12 cellular contexts compared by ENCODE assay signal in the genomic region with DNA sequence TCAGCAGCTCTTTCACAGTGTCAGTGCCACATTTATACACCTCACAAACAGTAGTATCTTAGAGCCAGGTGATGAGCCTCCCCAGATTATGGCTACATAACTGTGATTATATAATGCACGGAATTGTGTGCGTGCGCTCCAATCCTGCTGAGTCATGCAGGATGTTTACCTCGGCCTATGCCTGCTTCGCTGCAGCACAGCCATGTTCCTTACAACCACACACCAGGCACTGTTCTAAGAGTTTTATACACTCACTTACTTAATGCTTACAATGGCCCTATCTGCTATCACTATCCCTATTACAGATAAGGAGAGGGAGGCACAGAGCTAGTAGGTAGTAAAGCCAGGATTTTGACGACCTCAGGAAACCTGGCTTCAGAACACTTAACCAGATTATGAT. TPM values are rescaled to one million over a fixed set of nuclear protein-coding genes. Genes with fewer than 3 reads are reported as not detected.
DNase-seq lines count a peak whose midpoint lies in the region; ATAC-seq and TF ChIP-seq lines count a peak whose summit lies in the region.
"Had no signal": no experiment of that assay in that cellular context is flagged by ENCODE, and none has a peak within 500 bp of the region (broad histone marks: within the 10 kb centered on the region; RNA-seq: fewer than 3 reads in every experiment).

No MANE protein-coding gene starts in this region.

- no peaks in the 10 kb centered on the region for H3K9me2 ChIP-seq in HCT116 (ENCODE audit: insufficient read depth)

- WGBS in esophagus squamous epithelium, 2 donors, result 49 to 58% methylated on average over 6 of the region's 6 CpGs

- TF ChIP-seq CTCF in HCT116 (IDR thresholded peaks at IDR 0.05 in 2 of 3, conservative IDR thresholded peaks at IDR 0.05 in 1 of 3; ENCODE audit: borderline replicate concordance in 1 of 3, insufficient read depth in 1 of 3, low read depth in 2 of 3, low read length in 2 of 3) (no peak), esophagus squamous epithelium (IDR thresholded peaks at IDR 0.05) (no peak)
- TF ChIP-seq CTCF in CD4-positive, alpha-beta T cell (IDR thresholded peaks at IDR 0.05), result no peak

- H3K36me3 Mint-ChIP-seq in activated T-helper 17 cell treated with anti-CD3 and anti-CD28 coated beads, Interleukin-2, amount 50 U/mL, for 72 hours (ENCODE audit: low read depth), result no peaks in the 10 kb centered on the region
- H3K36me3 Mint-ChIP-seq in CD4-positive, alpha-beta T cell (ENCODE audit: low read depth), result peaks cover 5% of the 10 kb centered on the region

- no peaks in the 10 kb centered on the region for H3K9me3 Mint-ChIP-seq in activated T-helper 17 cell treated with anti-CD3 and anti-CD28 coated beads, Interleukin-2, amount 50 U/mL, for 72 hours
- no peaks in the 10 kb centered on the region for H3K9me3 Mint-ChIP-seq in CD4-positive, alpha-beta T cell

- DNase-seq in HCT116 (ENCODE audit: low read depth, low spot score), result no peak
- DNase-seq in esophagus squamous epithelium (lab: John Stamatoyannopoulos, UW), result no peak
- no peak for DNase-seq in central memory CD4-positive, alpha-beta T cell
- no peak for DNase-seq in NK-92 treated with Interleukin-12 subunit alpha and Interleukin-12 subunit beta, amount 100 ng/mL, for 24 hours (lab: John Stamatoyannopoulos, UW)
- DNase-seq in CD4-positive, alpha-beta T cell, result no peak
- DNase-seq: activated CD4-positive, alpha-beta T cell treated with anti-CD3 and anti-CD28 coated beads for 48 hours; effector memory CD4-positive, alpha-beta T cell; NCI-H187 treated with DMSO at 0.1 percent for 48 hours; NCI-H526 treated with DMSO at 0.1 percent for 48 hours; testis had no signal

- RAD21 ChIA-PET in HCT116 (lab: Charles Lee; ENCODE audit: low non-redundant PET in 1 of 2, low total read pairs in 2 of 2, uncharacterized antibody in 2 of 2, unreplicated experiment in 2 of 2), result no interaction called here

- H3K27ac ChIP-seq in HCT116 (ENCODE audit: low read depth, low read length), result peak overlapping the region; percentile 85; the same call in 1 of the 2 replicates
- H3K27ac ChIP-seq in esophagus squamous epithelium, result peak overlapping the region in 3 of 4 donors; percentile 84 to 88 (median 85)
- H3K27ac ChIP-seq in CD4-positive, alpha-beta T cell (ENCODE audit: low read depth, low read length), result no peak overlapping the region

- no peak for TF ChIP-seq RAD21 in HCT116 (IDR thresholded peaks at IDR 0.05; ENCODE audit: low read depth)

- intact Hi-C loops in HCT116 (cut with micrococcal nuclease), result loop anchor here (10.0 kb wide), 2 partner anchors 328 to 452 kb away; no protein-coding TSS in a partner anchor
- intact Hi-C loops in esophagus squamous epithelium (cut with DNase I), result loop anchor here (10.0 kb wide), 1 partner anchor 222 kb away; no protein-coding TSS in a partner anchor
- intact Hi-C loops in CD4-positive, alpha-beta T cell (cut with DNase I, micrococcal nuclease), result loop anchor here (1.0 to 5.0 kb wide), 5 partner anchors 218 to 1197 kb away; no protein-coding TSS in a partner anchor

- TF ChIP-seq POLR2A in HCT116 (IDR thresholded peaks at IDR 0.05; ENCODE audit: borderline replicate concordance, extremely low read depth, insufficient read depth, insufficient read length), result no peak
- TF ChIP-seq POLR2A in esophagus squamous epithelium (IDR thresholded peaks at IDR 0.05), result no peak

- H4K20me1 ChIP-seq in HCT116 (ENCODE audit: insufficient read depth), result no peaks in the 10 kb centered on the region

- no peak for ATAC-seq in HCT116
- no peak for ATAC-seq in activated T-helper 17 cell treated with anti-CD3 and anti-CD28 coated beads, Interleukin-2, amount 50 U/mL, for 72 hours (replicated peaks)
- no peak for ATAC-seq in CD4-positive, alpha-beta T cell (ENCODE audit: poor library complexity)

- no peak overlapping the region for H3K4me2 ChIP-seq in HCT116 (ENCODE audit: low read length)
- no peak overlapping the region for H3K4me2 ChIP-seq in skeletal muscle satellite cell (ENCODE audit: low read length)

- H3K79me2 ChIP-seq in HCT116 (ENCODE audit: insufficient read depth, low read length), result peaks cover 46% of the 10 kb centered on the region

- no peaks in the 10 kb centered on the region for H3K27me3 Mint-ChIP-seq in activated T-helper 17 cell treated with anti-CD3 and anti-CD28 coated beads, Interleukin-2, amount 50 U/mL, for 72 hours
- no peaks in the 10 kb centered on the region for H3K27me3 Mint-ChIP-seq in CD4-positive, alpha-beta T cell

- no TSS peak for BruUV-seq in HCT116 (replicated peaks; lab: Mats Ljungman, UMichigan)

- CTCF ChIA-PET in HCT116 (lab: Charles Lee), result interaction anchor here (2.0 kb wide), 1 partner anchor 22 kb away, joined by 9 read pairs; no protein-coding TSS in a partner anchor
- CTCF ChIA-PET in CD4-positive, alpha-beta T cell (lab: Charles Lee), result interaction anchor here (0.8 to 1.8 kb wide), 3 partner anchors 214 to 252 kb away, joined by 3 to 6 read pairs (median 5); no protein-coding TSS in a partner anchor

- H2AFZ ChIP-seq in HCT116 (ENCODE audit: low read depth, low read length, poor library complexity, severe bottlenecking), result no peak overlapping the region

- H3K9me3 ChIP-seq in HCT116 (ENCODE audit: control insufficient read depth in 1 of 2, insufficient read depth in 1 of 2, low read depth in 1 of 2, low read length in 2 of 2) (no peaks in the 10 kb centered on the region), esophagus squamous epithelium (no peaks in the 10 kb centered on the region), skeletal muscle satellite cell (replicated peaks; ENCODE audit: low read length) (no peaks in the 10 kb centered on the region)
- no peaks in the 10 kb centered on the region for H3K9me3 ChIP-seq in CD4-positive, alpha-beta T cell (ENCODE audit: control insufficient read depth, low read length)
- H3K9me3 ChIP-seq: testis had no signal

- peak overlapping the region; percentile 31 for H3K27ac Mint-ChIP-seq in activated T-helper 17 cell treated with anti-CD3 and anti-CD28 coated beads, Interleukin-2, amount 50 U/mL, for 72 hours
- H3K27ac Mint-ChIP-seq in CD4-positive, alpha-beta T cell, result no peak overlapping the region

- H3K36me3 ChIP-seq in HCT116 (ENCODE audit: control insufficient read depth in 1 of 2, insufficient read depth in 2 of 2, low read length in 2 of 2) (peaks cover 3 to 4% of the 10 kb centered on the region in 2 experiments; a peak in 2 of 4 replicates), esophagus squamous epithelium (peaks cover 0 to 29% (median 0%) of the 10 kb centered on the region in 3 donors), skeletal muscle satellite cell (ENCODE audit: insufficient read depth, low read length) (peaks cover 10% of the 10 kb centered on the region)

- H3K4me1 ChIP-seq in HCT116 (ENCODE audit: control insufficient read depth in 1 of 2, insufficient read depth in 2 of 2, low read length in 2 of 2) (peaks cover 31 to 46% of the 10 kb centered on the region in 2 experiments), esophagus squamous epithelium (peaks cover 24 to 49% (median 25%) of the 10 kb centered on the region in 3 donors), skeletal muscle satellite cell (ENCODE audit: control insufficient read depth, insufficient read depth, low read length) (peaks cover 35% of the 10 kb centered on the region)

- H3K4me1 Mint-ChIP-seq in activated T-helper 17 cell treated with anti-CD3 and anti-CD28 coated beads, Interleukin-2, amount 50 U/mL, for 72 hours, result peaks cover 3% of the 10 kb centered on the region
- H3K4me1 Mint-ChIP-seq in CD4-positive, alpha-beta T cell (ENCODE audit: low read depth), result peaks cover 31% of the 10 kb centered on the region

- H3K27me3 ChIP-seq in HCT116 (ENCODE audit: insufficient read depth, low read length) (no peaks in the 10 kb centered on the region), esophagus squamous epithelium (no peaks in the 10 kb centered on the region), skeletal muscle satellite cell (ENCODE audit: control insufficient read depth, insufficient read depth, low read length) (no peaks in the 10 kb centered on the region)
- no peaks in the 10 kb centered on the region for H3K27me3 ChIP-seq in CD4-positive, alpha-beta T cell (ENCODE audit: control insufficient read depth, insufficient read depth, low read length)
- H3K27me3 ChIP-seq: testis had no signal

- POLR2A ChIA-PET in HCT116 (lab: Charles Lee), result no interaction called here
- POLR2A ChIA-PET in CD4-positive, alpha-beta T cell (lab: Charles Lee), result no interaction called here

- no peak overlapping the region for H3K9ac ChIP-seq in HCT116 (ENCODE audit: low read length)
- H3K9ac ChIP-seq in skeletal muscle satellite cell (ENCODE audit: low read depth, low read length), result peak overlapping the region; percentile 84

- no peak overlapping the region for H3K4me3 Mint-ChIP-seq in activated T-helper 17 cell treated with anti-CD3 and anti-CD28 coated beads, Interleukin-2, amount 50 U/mL, for 72 hours
- H3K4me3 Mint-ChIP-seq in CD4-positive, alpha-beta T cell, result no peak overlapping the region

- H3K4me3 ChIP-seq in HCT116 (replicated peaks in 1 of 2; ENCODE audit: low read depth in 1 of 2, low read length in 2 of 2), result no peak overlapping the region
- H3K4me3 ChIP-seq in esophagus squamous epithelium, result no peak overlapping the region
- no peak overlapping the region for H3K4me3 ChIP-seq in skeletal muscle satellite cell (ENCODE audit: low read length)
- H3K4me3 ChIP-seq: testis had no signal

TF ChIP-seq in HCT116, 20 proteins besides CTCF, POLR2A, EP300 and RAD21 (continues in another document):
- TF ChIP-seq SIN3A (IDR thresholded peaks at IDR 0.05; ENCODE audit: low read depth) (no peak), EGR1 (IDR thresholded peaks at IDR 0.05; ENCODE audit: low read depth) (no peak), ZFX (IDR thresholded peaks at IDR 0.05) (no peak), YY1 (IDR thresholded peaks at IDR 0.05; ENCODE audit: extremely low read depth, insufficient replicate concordance, low read depth, low read length) (no peak)

RNA-seq across cellular contexts. Expression of a gene that starts 7.3 kb away (rescaled TPM):
- total RNA-seq in HCT116 (2021; ENCODE audit: unreplicated experiment), result 11.2 TPM
- 2.9 and 3.6 TPM in 2 replicates for polyA plus RNA-seq in HCT116 (2012)
- total RNA-seq in activated T-helper 17 cell treated with anti-CD3 and anti-CD28 coated beads, Interleukin-2, amount 50 U/mL, for 72 hours, result 1 to 10 TPM; 1.5 to 2.6 TPM
- 1 to 10 TPM; 1.1 to 2.9 (median 2.1) TPM for total RNA-seq in esophagus squamous epithelium
- total RNA-seq in skeletal muscle satellite cell (2012; rRNA removed), result 3.7 and 3.8 TPM in 2 replicates
- under 1 TPM; 0.88 to 0.89 TPM for total RNA-seq in CD4-positive, alpha-beta T cell

RNA-seq across cellular contexts. Expression of a gene that starts 21.1 kb away (rescaled TPM):
- total RNA-seq in HCT116 (2021; ENCODE audit: unreplicated experiment) (10.1 TPM), esophagus squamous epithelium (10 to 100 TPM; 11.6 to 59.9 (median 19.4) TPM)
- polyA plus RNA-seq in HCT116 (2012), result 7.1 and 7.4 TPM in 2 replicates
- total RNA-seq in activated T-helper 17 cell treated with anti-CD3 and anti-CD28 coated beads, Interleukin-2, amount 50 U/mL, for 72 hours, result 1 to 10 TPM in 1 of 2 donors, under 1 TPM in 1; 0.63 to 1.0 TPM
- total RNA-seq in skeletal muscle satellite cell (2012; rRNA removed), result 0.87 and 1.3 TPM in 2 replicates
- total RNA-seq in CD4-positive, alpha-beta T cell, result 1 to 10 TPM in 1 of 2 experiments, under 1 TPM in 1; 0.88 to 1.1 TPM

RNA-seq across cellular contexts. Expression of a gene that starts 42.5 kb away (rescaled TPM):
- total RNA-seq in HCT116 (2021; ENCODE audit: unreplicated experiment), result 0.81 TPM
- polyA plus RNA-seq in HCT116 (2012), result 0.15 and 0.40 TPM in 2 replicates
- total RNA-seq in activated T-helper 17 cell treated with anti-CD3 and anti-CD28 coated beads, Interleukin-2, amount 50 U/mL, for 72 hours, result 1 to 10 TPM; 2.9 to 4.3 TPM
- 1 to 10 TPM; 1.3 to 4.0 (median 2.2) TPM for total RNA-seq in esophagus squamous epithelium
- total RNA-seq in skeletal muscle satellite cell (2012; rRNA removed), result 3.7 and 4.1 TPM in 2 replicates
- total RNA-seq in CD4-positive, alpha-beta T cell, result 1 to 10 TPM; 2.0 to 2.3 TPM
